In genomic region chr3:150469031-150469930, GRCh38 we compare ENCODE assay signal across 9 cellular contexts.
DNase-seq lines count a peak whose midpoint lies in the region; ATAC-seq and TF ChIP-seq lines count a peak whose summit lies in the region.
"Had no signal": no experiment of that assay in that cellular context is flagged by ENCODE, and none has a peak within 500 bp of the region (broad histone marks: within the 10 kb centered on the region; RNA-seq: fewer than 3 reads in every experiment).

No MANE protein-coding gene starts in this region.

- intact Hi-C loops in mucosa of descending colon (cut with DNase I, micrococcal nuclease) = no loop called here

- H3K9me3 ChIP-seq in mucosa of descending colon (no peaks in the 10 kb centered on the region), WERI-Rb-1 (ENCODE audit: severe bottlenecking) (no peaks in the 10 kb centered on the region)

- TF ChIP-seq CTCF in mucosa of descending colon (IDR thresholded peaks at IDR 0.05) = no peak
- TF ChIP-seq CTCF in WERI-Rb-1 (IDR thresholded peaks at IDR 0.05; ENCODE audit: low read depth, low read length) = no peak

- H3K4me1 ChIP-seq in mucosa of descending colon (ENCODE audit: low read depth) = peaks cover 8% of the 10 kb centered on the region

- H3K27ac ChIP-seq in WERI-Rb-1 = no peak overlapping the region

- ATAC-seq in mucosa of descending colon = peak; percentile 92
- no peak for ATAC-seq in GM19452 (IDR thresholded peaks at IDR 0.05; ENCODE audit: unreplicated experiment)
- ATAC-seq: CD8-positive, alpha-beta T cell had no signal

- H3K27me3 ChIP-seq in WERI-Rb-1 (ENCODE audit: insufficient read depth, low read depth, severe bottlenecking) = no peaks in the 10 kb centered on the region

- no peak overlapping the region for H3K4me3 ChIP-seq in mucosa of descending colon
- H3K4me3 ChIP-seq in WERI-Rb-1 (ENCODE audit: low read depth, low read length) = no peak overlapping the region

- H3K36me3 ChIP-seq in mucosa of descending colon (ENCODE audit: low read depth) (no peaks in the 10 kb centered on the region), WERI-Rb-1 (no peaks in the 10 kb centered on the region)

- DNase-seq in 8988T (peak; percentile 34), HuH-7.5 (ENCODE audit: low spot score) (peak; percentile 6), dedifferentiated amniotic fluid mesenchymal stem cell (ENCODE audit: extremely low spot score) (peak; percentile 77), mucosa of descending colon (peak in 2 of 3 donors; percentile 39 to 61), NCI-H524 treated with DMSO at 0.1 percent for 48 hours (lab: John Stamatoyannopoulos, UW) (no peak), NCI-H748 (lab: John Stamatoyannopoulos, UW; ENCODE audit: unreplicated experiment) (no peak), WERI-Rb-1 (no peak)
- DNase-seq: CD8-positive, alpha-beta T cell had no signal

Comparison
In these comparisons a context has a peak if more than half of its experiments do, and no peak if none do; other contexts are left out.
1. DNase-seq: peak in 8988T (single experiment), HuH-7.5 (single experiment), dedifferentiated amniotic fluid mesenchymal stem cell (single experiment) and mucosa of descending colon (2 of 3); none in NCI-H524 treated with DMSO at 0.1 percent for 48 hours (single experiment), NCI-H748 (single experiment) and WERI-Rb-1 (single experiment).